In the genomic region with DNA sequence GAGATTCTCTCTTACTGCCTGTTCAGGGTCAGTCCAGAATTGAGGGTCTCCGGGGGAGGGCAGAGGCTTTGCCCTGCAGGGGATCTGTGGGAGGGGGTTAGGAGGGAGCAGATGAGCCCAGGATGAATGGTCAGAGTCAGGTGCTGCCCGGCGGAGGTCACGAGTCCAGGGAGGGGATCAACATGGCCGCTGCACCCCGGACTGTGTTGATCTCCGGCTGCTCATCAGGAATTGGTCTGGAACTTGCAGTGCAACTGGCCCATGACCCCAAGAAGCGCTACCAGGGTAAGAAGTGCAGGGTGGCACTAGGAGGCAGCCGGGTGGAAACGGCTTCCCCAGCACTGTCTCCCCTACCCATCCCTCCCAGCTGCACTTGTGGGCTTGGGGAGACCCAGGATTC, we compare ENCODE assay signal across 1 cellular context.
TF ChIP-seq lines count a peak whose summit lies in the region.

A gene with protein sequence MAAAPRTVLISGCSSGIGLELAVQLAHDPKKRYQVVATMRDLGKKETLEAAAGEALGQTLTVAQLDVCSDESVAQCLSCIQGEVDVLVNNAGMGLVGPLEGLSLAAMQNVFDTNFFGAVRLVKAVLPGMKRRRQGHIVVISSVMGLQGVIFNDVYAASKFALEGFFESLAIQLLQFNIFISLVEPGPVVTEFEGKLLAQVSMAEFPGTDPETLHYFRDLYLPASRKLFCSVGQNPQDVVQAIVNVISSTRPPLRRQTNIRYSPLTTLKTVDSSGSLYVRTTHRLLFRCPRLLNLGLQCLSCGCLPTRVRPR (plus strand): TSS at position 168 of the 400 bp plus-strand sequence. CDS start 15 bp downstream, at position 183.

TF ChIP-seq in SK-N-SH, 30 proteins besides CTCF, POLR2A, EP300 and RAD21 (continued from another document):
- TF ChIP-seq, protein P1, sequence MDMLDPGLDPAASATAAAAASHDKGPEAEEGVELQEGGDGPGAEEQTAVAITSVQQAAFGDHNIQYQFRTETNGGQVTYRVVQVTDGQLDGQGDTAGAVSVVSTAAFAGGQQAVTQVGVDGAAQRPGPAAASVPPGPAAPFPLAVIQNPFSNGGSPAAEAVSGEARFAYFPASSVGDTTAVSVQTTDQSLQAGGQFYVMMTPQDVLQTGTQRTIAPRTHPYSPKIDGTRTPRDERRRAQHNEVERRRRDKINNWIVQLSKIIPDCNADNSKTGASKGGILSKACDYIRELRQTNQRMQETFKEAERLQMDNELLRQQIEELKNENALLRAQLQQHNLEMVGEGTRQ (IDR thresholded peaks at IDR 0.05; ENCODE audit: borderline replicate concordance, low read depth, low read length) = no peak
- TF ChIP-seq MXI1 (IDR thresholded peaks at IDR 0.05; ENCODE audit: low read depth, low read length) = no peak
- no peak for TF ChIP-seq SMC3 (IDR thresholded peaks at IDR 0.05; ENCODE audit: low read depth, low read length)
TF ChIP-seq in SK-N-SH: peak in this region for 0.
